29 cellular contexts compared by ENCODE assay signal in genomic region chr9:10843151-10843550, GRCh38.
"Had no signal": no experiment of that assay in that cellular context is flagged by ENCODE, and none has a peak within 500 bp of the region (broad histone marks: within the 10 kb centered on the region; RNA-seq: fewer than 3 reads in every experiment).

No MANE protein-coding gene starts in this region.

- H3K27ac Mint-ChIP-seq: activated naive CD4-positive, alpha-beta T cell treated with anti-CD3 and anti-CD28 coated beads for 36 hours; activated naive CD8-positive, alpha-beta T cell treated with anti-CD3 and anti-CD28 coated beads, Interleukin-2, amount 10 ng/mL, durations not matched to agents 7 days and 5 days; activated T-helper 1 cell treated with anti-CD3 and anti-CD28 coated beads, Interleukin-12 subunit alpha, Interleukin-12 subunit beta, Interleukin-2, Interleukin-4 antibody, amounts not matched to agents 30 ng/mL and 10 ng/mL and 1 ng/mL, durations not matched to agents 14 hours and 24 hours and 36 hours; dendritic cell treated with granulocyte-macrophage colony-stimulating factor and Interleukin-4, amounts not matched to agents 40 ng/mL and 50 ng/mL, for 4 days; immature natural killer cell; nephron; progenitor cell of endocrine pancreas; stimulated activated effector memory CD8-positive, alpha-beta T cell treated with anti-CD3 and anti-CD28 coated beads, Interleukin-12 subunit alpha, Interleukin-12 subunit beta, amount 100 ng/mL, for 72 hours; stimulated activated naive CD8-positive, alpha-beta T cell treated with anti-CD3 and anti-CD28 coated beads, Interleukin-15, Interleukin-2, amounts not matched to agents 100 ng/mL and 50 ng/mL, for 24 hours; type B pancreatic cell had no signal

- H3K36me3 Mint-ChIP-seq: activated naive CD8-positive, alpha-beta T cell treated with anti-CD3 and anti-CD28 coated beads, Interleukin-2, amount 10 ng/mL, durations not matched to agents 7 days and 5 days; stimulated activated effector memory CD8-positive, alpha-beta T cell treated with anti-CD3 and anti-CD28 coated beads, Interleukin-12 subunit alpha, Interleukin-12 subunit beta, amount 100 ng/mL, for 72 hours; type B pancreatic cell had no signal

- H3K9me3 Mint-ChIP-seq: activated naive CD8-positive, alpha-beta T cell treated with anti-CD3 and anti-CD28 coated beads, Interleukin-2, amount 10 ng/mL, durations not matched to agents 7 days and 5 days; dendritic cell treated with granulocyte-macrophage colony-stimulating factor and Interleukin-4, amounts not matched to agents 40 ng/mL and 50 ng/mL, for 4 days; type B pancreatic cell had no signal

- H3K27me3 ChIP-seq: esophagus muscularis mucosa, foreskin keratinocyte, heart left ventricle, neutrophil, sigmoid colon, uterus had no signal

- H3K4me1 Mint-ChIP-seq: activated naive CD8-positive, alpha-beta T cell treated with anti-CD3 and anti-CD28 coated beads, Interleukin-2, amount 10 ng/mL, durations not matched to agents 7 days and 5 days; immature natural killer cell; nephron; stimulated activated effector memory CD8-positive, alpha-beta T cell treated with anti-CD3 and anti-CD28 coated beads, Interleukin-12 subunit alpha, Interleukin-12 subunit beta, amount 100 ng/mL, for 72 hours had no signal

- H3K9me3 ChIP-seq: esophagus muscularis mucosa, neutrophil, sigmoid colon, uterus had no signal

- H3K27me3 Mint-ChIP-seq: activated naive CD8-positive, alpha-beta T cell treated with anti-CD3 and anti-CD28 coated beads, Interleukin-2, amount 10 ng/mL, durations not matched to agents 7 days and 5 days; dendritic cell treated with granulocyte-macrophage colony-stimulating factor and Interleukin-4, amounts not matched to agents 40 ng/mL and 50 ng/mL, for 4 days; progenitor cell of endocrine pancreas; stimulated activated naive CD8-positive, alpha-beta T cell treated with anti-CD3 and anti-CD28 coated beads, Interleukin-15, Interleukin-2, amounts not matched to agents 100 ng/mL and 50 ng/mL, for 24 hours; type B pancreatic cell had no signal

- H3K4me3 ChIP-seq: esophagus muscularis mucosa, heart left ventricle, sigmoid colon, uterus had no signal

- DNase-seq: activated CD4-positive, alpha-beta T cell treated with anti-CD3 and anti-CD28 coated beads for 48 hours; activated CD4-positive, alpha-beta T cell treated with anti-CD3 and anti-CD28 coated beads, Interleukin-2, amount 50 U/mL, for 48 hours; activated CD8-positive, alpha-beta memory T cell treated with anti-CD3 and anti-CD28 coated beads for 24 hours; activated effector memory CD4-positive, alpha-beta T cell treated with anti-CD3 and anti-CD28 coated beads, Interleukin-2, amount 50 U/mL, for 16 hours; activated naive CD4-positive, alpha-beta T cell treated with anti-CD3 and anti-CD28 coated beads for 36 hours; activated naive CD8-positive, alpha-beta T cell treated with anti-CD3 and anti-CD28 coated beads, Interleukin-2, amount 10 ng/mL, durations not matched to agents 7 days and 5 days; amygdala; central memory CD4-positive, alpha-beta T cell; foreskin keratinocyte; heart left ventricle; hypothalamus; immature natural killer cell; kidney; left colon; mammary epithelial cell; sigmoid colon; small intestine; stimulated activated CD4-positive, alpha-beta T cell treated with anti-CD3 and anti-CD28 coated beads, Interleukin-4, amount 100 ng/mL, for 24 hours; uterus had no signal

- H3K4me1 ChIP-seq: esophagus muscularis mucosa, foreskin keratinocyte, heart left ventricle, sigmoid colon, uterus had no signal

- H3K36me3 ChIP-seq: esophagus muscularis mucosa, heart left ventricle, neutrophil, sigmoid colon, uterus had no signal

- H3K4me3 Mint-ChIP-seq: activated naive CD4-positive, alpha-beta T cell treated with anti-CD3 and anti-CD28 coated beads for 36 hours; activated naive CD8-positive, alpha-beta T cell treated with anti-CD3 and anti-CD28 coated beads, Interleukin-2, amount 10 ng/mL, durations not matched to agents 7 days and 5 days; activated T-helper 1 cell treated with anti-CD3 and anti-CD28 coated beads, Interleukin-12 subunit alpha, Interleukin-12 subunit beta, Interleukin-2, Interleukin-4 antibody, amounts not matched to agents 30 ng/mL and 10 ng/mL and 1 ng/mL, durations not matched to agents 14 hours and 24 hours and 36 hours; dendritic cell treated with granulocyte-macrophage colony-stimulating factor and Interleukin-4, amounts not matched to agents 40 ng/mL and 50 ng/mL, for 4 days; immature natural killer cell; nephron; stimulated activated effector memory CD8-positive, alpha-beta T cell treated with anti-CD3 and anti-CD28 coated beads, Interleukin-12 subunit alpha, Interleukin-12 subunit beta, amount 100 ng/mL, for 72 hours; stimulated activated naive CD8-positive, alpha-beta T cell treated with anti-CD3 and anti-CD28 coated beads, Interleukin-15, Interleukin-2, amounts not matched to agents 100 ng/mL and 50 ng/mL, for 24 hours; type B pancreatic cell had no signal

- H3K27ac ChIP-seq: esophagus muscularis mucosa, foreskin keratinocyte, heart left ventricle, neutrophil, sigmoid colon, uterus, VCaP had no signal
